Comparison of ENCODE assay signal across 23 cellular contexts in the genomic region with DNA sequence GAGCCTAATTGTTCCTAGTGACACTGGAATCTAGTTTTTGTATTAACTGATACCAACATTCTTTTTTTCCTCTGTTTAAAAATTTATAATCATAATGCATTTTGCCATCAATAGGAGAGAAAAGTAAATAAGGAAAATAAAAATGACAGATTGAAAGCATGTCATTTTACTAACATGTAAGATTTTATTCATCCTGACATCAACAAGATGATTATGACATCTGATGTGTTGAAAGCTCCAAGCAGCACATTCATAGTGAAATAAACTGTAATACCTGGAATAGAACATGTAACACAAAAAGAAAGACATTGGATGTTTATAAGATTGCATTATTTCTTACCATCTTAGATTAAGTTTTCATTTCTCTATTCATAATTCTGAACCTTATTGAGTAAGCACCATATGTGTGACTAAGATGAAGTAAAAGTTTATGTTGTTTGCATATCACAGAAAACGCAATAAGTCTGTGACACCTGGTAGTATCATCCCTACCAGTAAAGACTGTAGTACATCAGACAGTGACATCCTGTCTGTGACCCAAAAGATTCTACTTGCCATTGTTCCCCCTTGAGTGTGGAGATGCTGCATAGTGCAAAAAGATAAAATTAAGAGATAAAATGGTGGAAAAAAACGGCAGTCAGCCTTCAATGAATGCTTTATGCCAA.
"Had no signal": no experiment of that assay in that cellular context is flagged by ENCODE, and none has a peak within 500 bp of the region (broad histone marks: within the 10 kb centered on the region; RNA-seq: fewer than 3 reads in every experiment).

No MANE protein-coding gene starts in this region.

- FAIRE-seq: bronchial epithelial cell, endothelial cell of umbilical vein had no signal

- ATAC-seq: activated CD8-positive, alpha-beta memory T cell treated with anti-CD3 and anti-CD28 coated beads, Interleukin-2, amount 10 ng/mL, durations not matched to agents 7 days and 5 days; activated CD8-positive, alpha-beta T cell treated with anti-CD3 and anti-CD28 coated beads for 36 hours; effector memory CD8-positive, alpha-beta T cell; left lung had no signal

- H3K27ac ChIP-seq: colonic mucosa, dorsolateral prefrontal cortex, hepatocyte, left lung, parathyroid adenoma, testis, vagina had no signal

- H3K4me3 ChIP-seq: colonic mucosa, dorsolateral prefrontal cortex, hepatocyte, left lung, testis, vagina had no signal

- H3K9me3 Mint-ChIP-seq: activated CD8-positive, alpha-beta T cell treated with anti-CD3 and anti-CD28 coated beads for 36 hours; activated naive CD8-positive, alpha-beta T cell treated with anti-CD3 and anti-CD28 coated beads for 36 hours; effector memory CD8-positive, alpha-beta T cell; immature natural killer cell; nephron; type B pancreatic cell had no signal

- H3K36me3 ChIP-seq: colonic mucosa, left lung, vagina had no signal

- H3K27me3 Mint-ChIP-seq: activated CD8-positive, alpha-beta memory T cell treated with anti-CD3 and anti-CD28 coated beads, Interleukin-2, amount 10 ng/mL, durations not matched to agents 7 days and 5 days; activated CD8-positive, alpha-beta T cell treated with anti-CD3 and anti-CD28 coated beads for 36 hours; activated naive CD8-positive, alpha-beta T cell treated with anti-CD3 and anti-CD28 coated beads for 36 hours; effector memory CD8-positive, alpha-beta T cell; type B pancreatic cell had no signal

- H3K36me3 Mint-ChIP-seq: activated CD8-positive, alpha-beta memory T cell treated with anti-CD3 and anti-CD28 coated beads, Interleukin-2, amount 10 ng/mL, durations not matched to agents 7 days and 5 days; immature natural killer cell; type B pancreatic cell had no signal

- H3K9me3 ChIP-seq: colonic mucosa, left lung, testis, vagina had no signal

- H3K27me3 ChIP-seq: colonic mucosa, dorsolateral prefrontal cortex, hepatocyte, left lung, testis, vagina had no signal

- DNase-seq: activated CD4-positive, alpha-beta T cell treated with anti-CD3 and anti-CD28 coated beads for 4 hours; activated CD8-positive, alpha-beta memory T cell treated with anti-CD3 and anti-CD28 coated beads, Interleukin-2, amount 10 ng/mL, durations not matched to agents 7 days and 5 days; activated CD8-positive, alpha-beta T cell treated with anti-CD3 and anti-CD28 coated beads for 36 hours; activated naive CD8-positive, alpha-beta T cell treated with anti-CD3 and anti-CD28 coated beads for 36 hours; amniotic stem cell; colonic mucosa; dorsolateral prefrontal cortex; effector memory CD8-positive, alpha-beta T cell; foreskin melanocyte; immature natural killer cell; kidney glomerular epithelial cell; left lung; stimulated activated CD4-positive, alpha-beta T cell treated with anti-CD3 and anti-CD28 coated beads, Interleukin-12 subunit alpha, Interleukin-12 subunit beta, amount 100 ng/mL, for 4 hours; stimulated activated CD4-positive, alpha-beta T cell treated with anti-CD3 and anti-CD28 coated beads, Interleukin-4, amount 100 ng/mL, for 4 hours; T-helper 9 cell; testis had no signal

- H3K27ac Mint-ChIP-seq: activated CD8-positive, alpha-beta memory T cell treated with anti-CD3 and anti-CD28 coated beads, Interleukin-2, amount 10 ng/mL, durations not matched to agents 7 days and 5 days; activated CD8-positive, alpha-beta T cell treated with anti-CD3 and anti-CD28 coated beads for 36 hours; activated naive CD8-positive, alpha-beta T cell treated with anti-CD3 and anti-CD28 coated beads for 36 hours; effector memory CD8-positive, alpha-beta T cell; immature natural killer cell; nephron; type B pancreatic cell had no signal

- H3K4me3 Mint-ChIP-seq: activated CD8-positive, alpha-beta memory T cell treated with anti-CD3 and anti-CD28 coated beads, Interleukin-2, amount 10 ng/mL, durations not matched to agents 7 days and 5 days; activated CD8-positive, alpha-beta T cell treated with anti-CD3 and anti-CD28 coated beads for 36 hours; activated naive CD8-positive, alpha-beta T cell treated with anti-CD3 and anti-CD28 coated beads for 36 hours; effector memory CD8-positive, alpha-beta T cell; immature natural killer cell; nephron; type B pancreatic cell had no signal

- H3K4me1 ChIP-seq: colonic mucosa, left lung, parathyroid adenoma had no signal
